15 cellular contexts compared by ENCODE assay signal in the genomic region with DNA sequence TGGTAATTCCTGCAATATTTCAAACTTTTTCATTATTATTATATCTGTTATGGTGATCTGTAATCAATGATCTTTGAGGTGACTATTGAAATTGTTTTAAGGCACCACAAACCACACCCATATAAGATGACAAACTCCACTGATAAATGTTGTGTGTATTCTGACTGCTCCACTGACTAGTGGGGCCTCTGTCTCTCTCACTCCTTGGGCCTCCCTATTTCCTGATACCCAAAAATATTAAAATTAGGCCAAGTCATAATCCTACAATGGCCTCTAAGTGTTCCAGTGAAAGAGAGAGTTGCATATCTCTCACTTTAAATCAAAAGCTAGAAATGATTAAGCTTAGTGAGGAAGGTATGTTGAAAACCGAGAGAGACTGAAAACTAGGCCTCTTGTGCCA.
"Had no signal": no experiment of that assay in that cellular context is flagged by ENCODE, and none has a peak within 500 bp of the region (broad histone marks: within the 10 kb centered on the region; RNA-seq: fewer than 3 reads in every experiment).

No MANE protein-coding gene starts in this region.

- ATAC-seq: gastrocnemius medialis, heart right ventricle, right cardiac atrium, Right ventricle myocardium inferior had no signal

- H3K27ac ChIP-seq: gastrocnemius medialis, heart right ventricle, prostate gland, skin epidermis had no signal

- H3K9me3 ChIP-seq: gastrocnemius medialis, prostate gland had no signal

- H3K27ac Mint-ChIP-seq: nephron progenitor cell had no signal

- H3K4me1 ChIP-seq: prostate gland had no signal

- H3K27me3 ChIP-seq: gastrocnemius medialis, heart right ventricle had no signal

- H3K4me1 Mint-ChIP-seq: nephron progenitor cell had no signal

- H3K4me3 ChIP-seq: gastrocnemius medialis, heart right ventricle, prostate gland, skin epidermis had no signal

- H3K4me3 Mint-ChIP-seq: nephron progenitor cell had no signal

- DNase-seq: activated CD4-positive, alpha-beta T cell treated with anti-CD3 and anti-CD28 coated beads for 1 hour; aorta; cerebellar nuclear complex; dermis blood vessel endothelial cell; gastrocnemius medialis; heart right ventricle; mesendoderm; nephron progenitor cell; right cardiac atrium; stimulated activated CD4-positive, alpha-beta T cell treated with anti-CD3 and anti-CD28 coated beads, Interleukin-4, amount 100 ng/mL, for 4 hours; stimulated activated CD8-positive, alpha-beta memory T cell treated with anti-CD3 and anti-CD28 coated beads, Interleukin-4, amount 100 ng/mL, for 48 hours; T1000 had no signal
